7 cellular contexts compared by ENCODE assay signal in genomic region chr21:31665869-31666268, GRCh38. TPM values are rescaled to one million over a fixed set of nuclear protein-coding genes. Genes with fewer than 3 reads are reported as not detected.
DNase-seq lines count a peak whose midpoint lies in the region; ATAC-seq, FAIRE-seq and TF ChIP-seq lines count a peak whose summit lies in the region.
"Not testable (repeated sequence)": the region's sequence is repeated elsewhere in the genome, so short reads cannot be mapped to it uniquely, and the experiment has no call there.

No MANE protein-coding gene starts in this region.

- H2AFZ ChIP-seq in GM23338; SK-N-SH (ENCODE audit: low read depth); GM12878 (ENCODE audit: control insufficient read depth, low read depth, low read length): not testable (repeated sequence)

- not testable (repeated sequence) for BruUV-seq in GM12878 (replicated peaks; lab: Mats Ljungman, UMichigan)

- not testable (repeated sequence) for TF ChIP-seq EP300 in SK-N-SH (IDR thresholded peaks at IDR 0.05; ENCODE audit: borderline replicate concordance in 1 of 2, low read depth in 1 of 2, low read length in 1 of 2); GM12878 (IDR thresholded peaks at IDR 0.05; ENCODE audit: borderline replicate concordance in 1 of 2, control insufficient read depth in 1 of 2, low read depth in 2 of 2, low read length in 2 of 2)

- not testable (repeated sequence) for H3K4me3 Mint-ChIP-seq in GM23338; natural killer cell; stimulated activated naive CD8-positive, alpha-beta T cell treated with anti-CD3 and anti-CD28 coated beads, Interleukin-15, Interleukin-2, amounts not matched to agents 100 ng/mL and 50 ng/mL, for 24 hours
- H3K4me3 Mint-ChIP-seq in activated CD4-positive, alpha-beta T cell treated with anti-CD3 and anti-CD28 coated beads, Interleukin-2, amount 10 ng/mL, durations not matched to agents 24 days and 14 days = peak overlapping the region; percentile 55
- H3K4me3 Mint-ChIP-seq in activated T-helper 17 cell treated with anti-CD3 and anti-CD28 coated beads, Interleukin-2, amount 50 U/mL, for 72 hours = peak overlapping the region; percentile 94

- DNase-seq in GM23338 (ENCODE audit: low spot score); SK-N-SH; activated CD4-positive, alpha-beta T cell treated with anti-CD3 and anti-CD28 coated beads, Interleukin-2, amount 10 ng/mL, durations not matched to agents 24 days and 14 days; GM12878 (ENCODE audit: low read depth, low spot score); natural killer cell: not testable (repeated sequence)

- not testable (repeated sequence) for H3K4me2 ChIP-seq in GM23338, SK-N-SH
- H3K4me2 ChIP-seq in GM12878 (ENCODE audit: control insufficient read depth, insufficient read depth) = peak overlapping the region; percentile 35; the same call in 1 of the 2 replicates

- not testable (repeated sequence) for TF ChIP-seq POLR2A in GM12878 (IDR thresholded peaks at IDR 0.05; ENCODE audit: low read depth, low read length)

- not testable (repeated sequence) for H3K9me2 ChIP-seq in GM23338 (ENCODE audit: insufficient read depth); SK-N-SH

- H3K27ac ChIP-seq in GM23338 (ENCODE audit: low read depth); SK-N-SH (ENCODE audit: low read depth in 2 of 2, low read length in 1 of 2); GM12878 (ENCODE audit: control insufficient read depth, insufficient read depth): not testable (repeated sequence)

- H3K4me3 ChIP-seq in GM23338; SK-N-SH (ENCODE audit: low read depth in 2 of 2, low read length in 1 of 2); GM12878: not testable (repeated sequence)

- 92% methylated on average over 4 of the region's 4 CpGs for WGBS in SK-N-SH (ENCODE audit: low lambda C conversion rate)
- WGBS in GM12878 (ENCODE audit: insufficient coverage, insufficient replicate concordance, low lambda C conversion rate, missing lambda C conversion rate) = 88% methylated on average over 4 of the region's 4 CpGs

- not testable (repeated sequence) for H3K9ac ChIP-seq in SK-N-SH; GM12878 (ENCODE audit: control insufficient read depth, insufficient read depth, low read length)

- not testable (repeated sequence) for ATAC-seq in GM23338; activated T-helper 17 cell treated with anti-CD3 and anti-CD28 coated beads, Interleukin-2, amount 50 U/mL, for 72 hours (replicated peaks); GM12878; natural killer cell

- SMC1A ChIA-PET in GM12878 (lab: Charles Lee; ENCODE audit: uncharacterized antibody, unreplicated experiment) = not testable (repeated sequence)

- H3F3A ChIP-seq in GM23338 (replicated peaks; ENCODE audit: low read depth) = not testable (repeated sequence)
- H3F3A ChIP-seq in SK-N-SH (replicated peaks; ENCODE audit: insufficient read depth) = peaks cover 19% of the 10 kb centered on the region

- H3K27ac Mint-ChIP-seq in GM23338 = peak overlapping the region; percentile 77; the same call in 1 of the 2 replicates
- not testable (repeated sequence) for H3K27ac Mint-ChIP-seq in activated CD4-positive, alpha-beta T cell treated with anti-CD3 and anti-CD28 coated beads, Interleukin-2, amount 10 ng/mL, durations not matched to agents 24 days and 14 days
- peak overlapping the region; percentile 77 for H3K27ac Mint-ChIP-seq in activated T-helper 17 cell treated with anti-CD3 and anti-CD28 coated beads, Interleukin-2, amount 50 U/mL, for 72 hours
- peak overlapping the region; percentile 34 to 38 for H3K27ac Mint-ChIP-seq in natural killer cell
- peak overlapping the region; percentile 11 for H3K27ac Mint-ChIP-seq in stimulated activated naive CD8-positive, alpha-beta T cell treated with anti-CD3 and anti-CD28 coated beads, Interleukin-15, Interleukin-2, amounts not matched to agents 100 ng/mL and 50 ng/mL, for 24 hours

- H3K4me1 ChIP-seq in GM23338 (ENCODE audit: insufficient read depth) = peaks cover 29% of the 10 kb centered on the region
- H3K4me1 ChIP-seq in SK-N-SH (ENCODE audit: control insufficient read depth in 1 of 2, insufficient read depth in 2 of 2, low read depth in 1 of 2, low read length in 1 of 2) = not testable (repeated sequence)
- peaks cover 17% of the 10 kb centered on the region for H3K4me1 ChIP-seq in GM12878 (ENCODE audit: control insufficient read depth, insufficient read depth, low read length)

- FAIRE-seq in GM12878 (lab: Jason Lieb, UNC) = not testable (repeated sequence)

- CTCF ChIA-PET in SK-N-SH (lab: Yijun Ruan, JAX) = not testable (repeated sequence)
- CTCF ChIA-PET in GM12878 (lab: Yijun Ruan, JAX) = interaction anchor here (1.6 kb wide), 1 partner anchor 120 kb away, joined by 4 read pairs; no protein-coding TSS in a partner anchor

- H3K79me2 ChIP-seq in GM23338 (replicated peaks; ENCODE audit: insufficient read depth) (peaks cover 53% of the 10 kb centered on the region), SK-N-SH (ENCODE audit: insufficient read depth) (peaks cover 66% of the 10 kb centered on the region), GM12878 (ENCODE audit: control insufficient read depth, insufficient read depth, low read length) (peaks cover 32% of the 10 kb centered on the region)

- not testable (repeated sequence) for H3K9me3 ChIP-seq in SK-N-SH; GM12878 (replicated peaks; ENCODE audit: control insufficient read depth, insufficient read depth, low read length)

- H3K36me3 Mint-ChIP-seq in GM23338 (ENCODE audit: low read depth) (peaks cover 75% of the 10 kb centered on the region), natural killer cell (peaks cover 12% of the 10 kb centered on the region)
- peaks cover 75% of the 10 kb centered on the region for H3K36me3 Mint-ChIP-seq in activated CD4-positive, alpha-beta T cell treated with anti-CD3 and anti-CD28 coated beads, Interleukin-2, amount 10 ng/mL, durations not matched to agents 24 days and 14 days (ENCODE audit: low read depth)
- H3K36me3 Mint-ChIP-seq in activated T-helper 17 cell treated with anti-CD3 and anti-CD28 coated beads, Interleukin-2, amount 50 U/mL, for 72 hours (ENCODE audit: low read depth) = peaks cover 100% of the 10 kb centered on the region
- peaks cover 86% of the 10 kb centered on the region for H3K36me3 Mint-ChIP-seq in stimulated activated naive CD8-positive, alpha-beta T cell treated with anti-CD3 and anti-CD28 coated beads, Interleukin-15, Interleukin-2, amounts not matched to agents 100 ng/mL and 50 ng/mL, for 24 hours (ENCODE audit: low read depth)

- intact Hi-C loops in activated CD4-positive, alpha-beta T cell treated with anti-CD3 and anti-CD28 coated beads, Interleukin-2, amount 10 ng/mL, durations not matched to agents 24 days and 14 days (cut with micrococcal nuclease) = loop anchor here (5.0 to 10.0 kb wide), 2 partner anchors 41 to 609 kb away; partner anchors contain the start of gene MIS18A
- intact Hi-C loops in GM12878 (cut with micrococcal nuclease; ENCODE audit: unreplicated experiment); natural killer cell (cut with micrococcal nuclease): not testable (repeated sequence)

- H3K36me3 ChIP-seq in GM23338 (ENCODE audit: insufficient read depth) = peaks cover 20% of the 10 kb centered on the region; the same call in 1 of the 2 replicates
- peaks cover 58 to 62% of the 10 kb centered on the region in 2 experiments for H3K36me3 ChIP-seq in SK-N-SH (replicated peaks in 1 of 2; ENCODE audit: control insufficient read depth in 1 of 2, insufficient read depth in 2 of 2, low read length in 1 of 2)
- peaks cover 0 to 31% of the 10 kb centered on the region in 2 experiments; a peak in 1 of 4 replicates for H3K36me3 ChIP-seq in GM12878 (ENCODE audit: control insufficient read depth in 2 of 2, insufficient read depth in 2 of 2, low read length in 1 of 2)

- peaks cover 60% of the 10 kb centered on the region for H3K4me1 Mint-ChIP-seq in GM23338
- peaks cover 69% of the 10 kb centered on the region for H3K4me1 Mint-ChIP-seq in activated CD4-positive, alpha-beta T cell treated with anti-CD3 and anti-CD28 coated beads, Interleukin-2, amount 10 ng/mL, durations not matched to agents 24 days and 14 days
- peaks cover 44% of the 10 kb centered on the region for H3K4me1 Mint-ChIP-seq in activated T-helper 17 cell treated with anti-CD3 and anti-CD28 coated beads, Interleukin-2, amount 50 U/mL, for 72 hours
- H3K4me1 Mint-ChIP-seq in natural killer cell = peaks cover 28 to 34% of the 10 kb centered on the region in 2 donors
- peaks cover 92% of the 10 kb centered on the region for H3K4me1 Mint-ChIP-seq in stimulated activated naive CD8-positive, alpha-beta T cell treated with anti-CD3 and anti-CD28 coated beads, Interleukin-15, Interleukin-2, amounts not matched to agents 100 ng/mL and 50 ng/mL, for 24 hours (ENCODE audit: low read depth)

- TF ChIP-seq RAD21 in SK-N-SH (IDR thresholded peaks at IDR 0.05; ENCODE audit: low read length); GM12878 (IDR thresholded peaks at IDR 0.05; ENCODE audit: insufficient read depth, low read depth, low read length): not testable (repeated sequence)

- not testable (repeated sequence) for TF ChIP-seq CTCF in GM23338 (conservative IDR thresholded peaks at IDR 0.05; ENCODE audit: low read depth in 2 of 2); SK-N-SH (IDR thresholded peaks at IDR 0.05); GM12878 (IDR thresholded peaks at IDR 0.05 in 2 of 3, conservative IDR thresholded peaks at IDR 0.05 in 1 of 3; ENCODE audit: control insufficient read depth in 2 of 3, extremely low read depth in 1 of 3, insufficient read depth in 1 of 3, low read depth in 3 of 3, low read length in 3 of 3); natural killer cell (IDR thresholded peaks at IDR 0.05)

- in situ Hi-C loops in GM12878 (cut with MboI) = not testable (repeated sequence)

- peaks cover 26% of the 10 kb centered on the region for H4K20me1 ChIP-seq in GM23338 (replicated peaks; ENCODE audit: insufficient read depth)
- peaks cover 57% of the 10 kb centered on the region for H4K20me1 ChIP-seq in SK-N-SH (ENCODE audit: insufficient read depth)
- H4K20me1 ChIP-seq in GM12878 (ENCODE audit: control insufficient read depth, insufficient read depth) = not testable (repeated sequence)

- POLR2A ChIA-PET in SK-N-SH (lab: Yijun Ruan, JAX) = not testable (repeated sequence)
- POLR2A ChIA-PET in GM12878 (lab: Charles Lee) = interaction anchor here (1.0 kb wide), 1 partner anchor 32 kb away, joined by 9 read pairs; no protein-coding TSS in a partner anchor

- not testable (repeated sequence) for H3K27me3 Mint-ChIP-seq in GM23338 (ENCODE audit: insufficient read depth, low read depth, poor library complexity); activated CD4-positive, alpha-beta T cell treated with anti-CD3 and anti-CD28 coated beads, Interleukin-2, amount 10 ng/mL, durations not matched to agents 24 days and 14 days; activated T-helper 17 cell treated with anti-CD3 and anti-CD28 coated beads, Interleukin-2, amount 50 U/mL, for 72 hours; natural killer cell (ENCODE audit: low read depth in 2 of 2); stimulated activated naive CD8-positive, alpha-beta T cell treated with anti-CD3 and anti-CD28 coated beads, Interleukin-15, Interleukin-2, amounts not matched to agents 100 ng/mL and 50 ng/mL, for 24 hours

- RAD21 ChIA-PET in GM12878 (lab: Charles Lee; ENCODE audit: unreplicated experiment) = not testable (repeated sequence)

- H3K27me3 ChIP-seq in GM23338 (ENCODE audit: insufficient read depth); SK-N-SH (ENCODE audit: insufficient read depth); GM12878 (replicated peaks in 1 of 2; ENCODE audit: control insufficient read depth in 2 of 2, insufficient read depth in 2 of 2, low read length in 1 of 2): not testable (repeated sequence)

- H3K9me3 Mint-ChIP-seq in GM23338; activated CD4-positive, alpha-beta T cell treated with anti-CD3 and anti-CD28 coated beads, Interleukin-2, amount 10 ng/mL, durations not matched to agents 24 days and 14 days; activated T-helper 17 cell treated with anti-CD3 and anti-CD28 coated beads, Interleukin-2, amount 50 U/mL, for 72 hours; natural killer cell; stimulated activated naive CD8-positive, alpha-beta T cell treated with anti-CD3 and anti-CD28 coated beads, Interleukin-15, Interleukin-2, amounts not matched to agents 100 ng/mL and 50 ng/mL, for 24 hours: not testable (repeated sequence)

RNA-seq across cellular contexts. Expression of gene SOD1, which starts 6.4 kb away (rescaled TPM):
- total RNA-seq in GM23338 (2014; rRNA removed; shearing (Covaris generic)) = 123 and 126 TPM in 2 replicates
- polyA plus RNA-seq in GM23338 (2016; fragmentation: Nextera tagmentation; extraction: Ambion mirVana) = 454 and 469 TPM in 2 replicates
- 507 and 572 TPM in 2 replicates for polyA plus RNA-seq in SK-N-SH (2012; rRNA removed)
- 612 and 716 TPM in 2 replicates for polyA plus RNA-seq in SK-N-SH (2012; cell fraction: cytosol; rRNA removed)
- 170 and 195 TPM in 2 replicates for polyA plus RNA-seq in SK-N-SH (2012; cell fraction: nucleus; rRNA removed)
- 336 and 342 TPM in 2 replicates for total RNA-seq in activated CD4-positive, alpha-beta T cell treated with anti-CD3 and anti-CD28 coated beads, Interleukin-2, amount 10 ng/mL, durations not matched to agents 24 days and 14 days
- 100 to 1,000 TPM; 148 to 244 TPM for total RNA-seq in activated T-helper 17 cell treated with anti-CD3 and anti-CD28 coated beads, Interleukin-2, amount 50 U/mL, for 72 hours
- 23.7 and 26.1 TPM in 2 replicates for total RNA-seq in GM12878 (2013; cell fraction: nucleolus; rRNA removed)
- 171 and 193 TPM in 2 replicates for total RNA-seq in GM12878 (2014; rRNA removed)
- 265 and 275 TPM in 2 replicates for total RNA-seq in GM12878 (2014; rRNA removed; fragmentation: Illumina TruSeq; extraction: Trizol)
- total RNA-seq in GM12878 (2021) = 213 and 226 TPM in 2 replicates
- 241 TPM for polyA plus RNA-seq in GM12878 (2011; ENCODE audit: low read depth)
- polyA plus RNA-seq in GM12878 (2011; rRNA removed) = 352 and 405 TPM in 2 replicates
- polyA plus RNA-seq in GM12878 (2011; cell fraction: cytosol; rRNA removed) = 251 and 259 TPM in 2 replicates
- 152 and 159 TPM in 2 replicates for polyA plus RNA-seq in GM12878 (2011; cell fraction: nucleus; rRNA removed)
- 188 and 198 TPM in 2 replicates for polyA plus RNA-seq in GM12878 (2012)
- 242 and 261 TPM in 2 replicates for polyA plus RNA-seq in GM12878 (2014; fragmentation: Illumina TruSeq; extraction: Trizol)
- 100 to 1,000 TPM; 655 to 710 TPM for polyA plus RNA-seq in GM12878 (2014; fragmentation: Nextera tagmentation; extraction: Ambion mirVana)
- 205 and 220 TPM in 2 replicates for polyA plus RNA-seq in GM12878 (2014; rRNA removed)
- polyA plus RNA-seq in GM12878 (2016; fragmentation: Nextera tagmentation; extraction: Ambion mirVana) = 100 to 1,000 TPM; 473 to 502 TPM
- 145 and 174 TPM in 2 replicates for polyA minus RNA-seq in GM12878 (2011; rRNA and poly(A)+ RNA removed)
- 136 and 143 TPM in 2 replicates for polyA minus RNA-seq in GM12878 (2011; cell fraction: cytosol; rRNA and poly(A)+ RNA removed)
- polyA minus RNA-seq in GM12878 (2011; cell fraction: nucleus; rRNA and poly(A)+ RNA removed) = 21.4 and 34.0 TPM in 2 replicates
- 10 to 100 TPM; 57.9 to 75.7 (median 64.8) TPM for total RNA-seq in natural killer cell
